ENCODE assay signal across 15 cellular contexts in genomic region chr12:124961055-124961454, GRCh38. TPM values are rescaled to one million over a fixed set of nuclear protein-coding genes. Genes with fewer than 3 reads are reported as not detected.
A peak's percentile ranks its signal among the peaks of the same experiment; 100 is the strongest.
DNase-seq lines count a peak whose midpoint lies in the region; ATAC-seq and TF ChIP-seq lines count a peak whose summit lies in the region.
"Had no signal": no experiment of that assay in that cellular context is flagged by ENCODE, and none has a peak within 500 bp of the region (broad histone marks: within the 10 kb centered on the region; RNA-seq: fewer than 3 reads in every experiment).

No MANE protein-coding gene starts in this region.

- H3K9me3 ChIP-seq in heart right ventricle: no peaks in the 10 kb centered on the region
- H3K9me3 ChIP-seq in neural progenitor cell (ENCODE audit: low read depth): no peaks in the 10 kb centered on the region
- H3K9me3 ChIP-seq in testis: no peaks in the 10 kb centered on the region
- H3K9me3 ChIP-seq: BLaER1 treated with 17β-estradiol and CSF1 and Interleukin-3, amounts not matched to agents 10 nM and 100 nM had no signal

- peak overlapping the region; percentile 41; the same call in 1 of the 2 replicates for H3K27ac Mint-ChIP-seq in WTC11
- H3K27ac Mint-ChIP-seq in neural progenitor cell: peak overlapping the region; percentile 42
- H3K27ac Mint-ChIP-seq: CD4-positive, alpha-beta T cell had no signal

- H3K27ac ChIP-seq in heart right ventricle (no peak overlapping the region), neural progenitor cell (no peak overlapping the region), testis (no peak overlapping the region)
- H3K27ac ChIP-seq: BLaER1 treated with 17β-estradiol and CSF1 and Interleukin-3, amounts not matched to agents 10 nM and 100 nM; HL-60 had no signal

- H3K27me3 Mint-ChIP-seq in WTC11 (ENCODE audit: low read depth) (no peaks in the 10 kb centered on the region), neural progenitor cell (ENCODE audit: insufficient read depth, low read depth) (peaks cover 5% of the 10 kb centered on the region)
- H3K27me3 Mint-ChIP-seq: CD4-positive, alpha-beta T cell; IgD-negative memory B cell had no signal

- H3K27me3 ChIP-seq in heart right ventricle (no peaks in the 10 kb centered on the region), neural progenitor cell (no peaks in the 10 kb centered on the region), testis (no peaks in the 10 kb centered on the region)
- H3K27me3 ChIP-seq: BLaER1 treated with 17β-estradiol and CSF1 and Interleukin-3, amounts not matched to agents 10 nM and 100 nM had no signal

- TF ChIP-seq POLR2A in testis (IDR thresholded peaks at IDR 0.05): no peak

- DNase-seq in Right ventricle myocardium inferior (ENCODE audit: missing footprints) (peak; percentile 55), heart right ventricle (no peak), WTC11 (ENCODE audit: low spot score) (no peak), neural progenitor cell (ENCODE audit: low spot score) (no peak), testis (no peak), T-helper 1 cell (no peak), NCI-H446 treated with DMSO at 0.1 percent for 48 hours (lab: John Stamatoyannopoulos, UW) (no peak)
- DNase-seq: ACHN; CD4-positive, alpha-beta T cell; DMS79; EL; HCEC 1CT had no signal

- H3K9me3 Mint-ChIP-seq in WTC11 (no peaks in the 10 kb centered on the region; the same call in 1 of the 2 replicates), neural progenitor cell (no peaks in the 10 kb centered on the region)
- H3K9me3 Mint-ChIP-seq: CD4-positive, alpha-beta T cell; IgD-negative memory B cell had no signal

- H3K4me1 ChIP-seq in heart right ventricle (no peaks in the 10 kb centered on the region), neural progenitor cell (no peaks in the 10 kb centered on the region), testis (no peaks in the 10 kb centered on the region)

- 91 to 95% methylated on average over 19 to 29 of the region's 29 CpGs for WGBS in heart right ventricle, 2 donors
- WGBS in testis, 2 donors: 80 to 91% methylated on average over 29 of the region's 29 CpGs

- H4K20me1 ChIP-seq in neural progenitor cell (ENCODE audit: low read depth): no peaks in the 10 kb centered on the region

- H3K36me3 ChIP-seq in heart right ventricle: peaks cover 0 to 100% (median 39%) of the 10 kb centered on the region in 9 donors
- no peaks in the 10 kb centered on the region for H3K36me3 ChIP-seq in neural progenitor cell
- no peaks in the 10 kb centered on the region for H3K36me3 ChIP-seq in testis (ENCODE audit: low read depth, missing control alignments)

- POLR2A ChIA-PET in WTC11 (lab: Charles Lee): no interaction called here

- H3K36me3 Mint-ChIP-seq in WTC11: peaks cover 71% of the 10 kb centered on the region
- H3K36me3 Mint-ChIP-seq in neural progenitor cell: peaks cover 21% of the 10 kb centered on the region

- no peaks in the 10 kb centered on the region for H3K79me2 ChIP-seq in neural progenitor cell (ENCODE audit: low read depth)

- no peak overlapping the region for H3K9ac ChIP-seq in neural progenitor cell
- H3K9ac ChIP-seq: BLaER1 treated with 17β-estradiol and CSF1 and Interleukin-3, amounts not matched to agents 10 nM and 100 nM had no signal

- no peak for TF ChIP-seq CTCF in heart right ventricle (IDR thresholded peaks at IDR 0.05)
- no peak for TF ChIP-seq CTCF in WTC11 (IDR thresholded peaks at IDR 0.05)
- TF ChIP-seq CTCF in neural progenitor cell (IDR thresholded peaks at IDR 0.05): no peak
- TF ChIP-seq CTCF in testis (IDR thresholded peaks at IDR 0.05): no peak

- H3K4me2 ChIP-seq in neural progenitor cell: no peak overlapping the region
- H3K4me2 ChIP-seq: BLaER1 treated with 17β-estradiol and CSF1 and Interleukin-3, amounts not matched to agents 10 nM and 100 nM had no signal

- ATAC-seq in Right ventricle myocardium inferior: no peak
- ATAC-seq in heart right ventricle: no peak
- ATAC-seq in WTC11: no peak

- H3K4me3 Mint-ChIP-seq in WTC11 (no peak overlapping the region), neural progenitor cell (no peak overlapping the region)
- H3K4me3 Mint-ChIP-seq: CD4-positive, alpha-beta T cell had no signal

- H3K4me1 Mint-ChIP-seq in WTC11 (no peaks in the 10 kb centered on the region), neural progenitor cell (no peaks in the 10 kb centered on the region)
- H3K4me1 Mint-ChIP-seq: IgD-negative memory B cell had no signal

- H3F3A ChIP-seq in neural progenitor cell (ENCODE audit: low read depth): no peaks in the 10 kb centered on the region

- CTCF ChIA-PET in WTC11 (lab: Charles Lee): no interaction called here

- no peak overlapping the region for H2AFZ ChIP-seq in neural progenitor cell (replicated peaks)

- no peak overlapping the region for H3K4me3 ChIP-seq in heart right ventricle
- no peak overlapping the region for H3K4me3 ChIP-seq in neural progenitor cell
- H3K4me3 ChIP-seq in testis: no peak overlapping the region
- H3K4me3 ChIP-seq: BLaER1 treated with 17β-estradiol and CSF1 and Interleukin-3, amounts not matched to agents 10 nM and 100 nM had no signal

- intact Hi-C loops in Right ventricle myocardium inferior (cut with DNase I) (no loop called here), heart right ventricle (cut with DNase I) (no loop called here), testis (cut with DNase I; ENCODE audit: low total_unique reads) (no loop called here)

TF ChIP-seq in WTC11, 78 proteins besides CTCF, POLR2A, EP300 and RAD21:
- TF ChIP-seq EMX1 (CRISPR knock-in tag; IDR thresholded peaks at IDR 0.05): no peak
- no peak for TF ChIP-seq ATF6 (CRISPR knock-in tag; IDR thresholded peaks at IDR 0.05)
- TF ChIP-seq ZNF423 (CRISPR knock-in tag; IDR thresholded peaks at IDR 0.05): no peak
- no peak for TF ChIP-seq ATF2 (CRISPR knock-in tag; IDR thresholded peaks at IDR 0.05; ENCODE audit: borderline replicate concordance, low read depth)
- no peak for TF ChIP-seq MAX (CRISPR knock-in tag; IDR thresholded peaks at IDR 0.05)
- no peak for TF ChIP-seq ZNF263 (CRISPR knock-in tag; IDR thresholded peaks at IDR 0.05; ENCODE audit: low read depth)
- TF ChIP-seq OVOL2 (CRISPR knock-in tag; IDR thresholded peaks at IDR 0.05; ENCODE audit: borderline replicate concordance): no peak
- no peak for TF ChIP-seq ZNF317 (CRISPR knock-in tag; IDR thresholded peaks at IDR 0.05; ENCODE audit: borderline replicate concordance, low read depth)
- TF ChIP-seq GTF2I (CRISPR knock-in tag; conservative IDR thresholded peaks at IDR 0.05): no peak
- no peak for TF ChIP-seq SOX15 (CRISPR knock-in tag; IDR thresholded peaks at IDR 0.05)
- TF ChIP-seq ATF3 (CRISPR knock-in tag; conservative IDR thresholded peaks at IDR 0.05): no peak
TF ChIP-seq in WTC11: peak in this region for 0.

RNA-seq across cellular contexts. Expression of gene DHX37, which starts 27.9 kb away (rescaled TPM):
- 6.2 TPM for total RNA-seq in Right ventricle myocardium inferior
- 10 to 100 TPM in 1 of 10 donors, 1 to 10 TPM in 9; 4.2 to 13.3 (median 5.9) TPM for total RNA-seq in heart right ventricle
- polyA plus RNA-seq in heart right ventricle: 1 to 10 TPM; 3.7 to 9.3 TPM
- 31.7 to 40.5 TPM (median 33.0 TPM) in 3 replicates for total RNA-seq in WTC11 (2021)
- 5.4 and 12.2 TPM in 2 replicates for total RNA-seq in neural progenitor cell (ENCODE audit: low replicate concordance)
- total RNA-seq in testis: 10 to 100 TPM; 14.8 to 26.4 TPM
- 12.5 TPM for polyA plus RNA-seq in testis (ENCODE audit: insufficient read depth, low read depth, low replicate concordance)

RNA-seq across cellular contexts. Expression of gene BRI3BP, which starts 32.4 kb away (rescaled TPM):
- total RNA-seq in Right ventricle myocardium inferior (4.1 TPM), heart right ventricle (1 to 10 TPM; 3.2 to 4.9 (median 3.9) TPM), WTC11 (2021) (11.5 to 11.9 TPM (median 11.8 TPM) in 3 replicates), neural progenitor cell (ENCODE audit: low replicate concordance) (2.5 TPM in 2 replicates), testis (1 to 10 TPM; 3.5 to 3.8 TPM)
- polyA plus RNA-seq in heart right ventricle (1 to 10 TPM; 1.3 to 1.5 TPM), testis (ENCODE audit: insufficient read depth, low read depth, low replicate concordance) (3.5 TPM)

RNA-seq across cellular contexts. Expression of gene UBC, which starts 46.6 kb away (rescaled TPM):
- total RNA-seq in Right ventricle myocardium inferior (1,199 TPM), heart right ventricle (1,000 to 10,000 TPM; 1,161 to 1,913 (median 1,447) TPM), WTC11 (2021) (530 to 561 TPM (median 544 TPM) in 3 replicates), neural progenitor cell (ENCODE audit: low replicate concordance) (857 and 897 TPM in 2 replicates), testis (1,000 to 10,000 TPM; 1,262 to 1,458 TPM)
- polyA plus RNA-seq in heart right ventricle (1,000 to 10,000 TPM; 1,225 to 1,619 TPM), testis (ENCODE audit: insufficient read depth, low read depth, low replicate concordance) (2,678 TPM)
